ENCODE assay signal across 14 cellular contexts in genomic region chr5:125205604-125206221, GRCh38.
DNase-seq lines count a peak whose midpoint lies in the region; ATAC-seq, FAIRE-seq and TF ChIP-seq lines count a peak whose summit lies in the region.
"Had no signal": no experiment of that assay in that cellular context is flagged by ENCODE, and none has a peak within 500 bp of the region (broad histone marks: within the 10 kb centered on the region; RNA-seq: fewer than 3 reads in every experiment).

No MANE protein-coding gene starts in this region.

- DNase-seq in GM12891 (ENCODE audit: insufficient read length, low spot score) (no peak), MV-4-11 (lab: John Stamatoyannopoulos, UW) (peak; percentile 27), WTC11 (ENCODE audit: low spot score) (no peak), neuronal stem cell (ENCODE audit: low spot score) (no peak), medulla oblongata (ENCODE audit: extremely low spot score) (no peak)
- DNase-seq: HCEC 1CT, IMR-90, NCI-H1417, NCI-H187 treated with DMSO at 0.1 percent for 48 hours, NCI-H748 treated with DMSO at 0.1 percent for 48 hours had no signal

- no peak overlapping the region for H2AK5ac ChIP-seq in neuronal stem cell (ENCODE audit: low read depth, low read length)

- H3K27me3 Mint-ChIP-seq in WTC11 (ENCODE audit: low read depth), result no peaks in the 10 kb centered on the region

- H4K91ac ChIP-seq in neuronal stem cell (ENCODE audit: low read depth, low read length, poor library complexity), result no peak overlapping the region

- no peak overlapping the region for H4K8ac ChIP-seq in neuronal stem cell (ENCODE audit: low read depth, low read length)

- no peak overlapping the region for H3K27ac ChIP-seq in neuronal stem cell (replicated peaks; ENCODE audit: low read length)
- H3K27ac ChIP-seq: SK-N-MC had no signal

- no peak overlapping the region for H3K9ac ChIP-seq in neuronal stem cell (ENCODE audit: low read depth, low read length, poor library complexity)

- ATAC-seq in WTC11 (no peak), GM19035 (IDR thresholded peaks at IDR 0.05; ENCODE audit: unreplicated experiment) (no peak), GM21576 (IDR thresholded peaks at IDR 0.05; ENCODE audit: unreplicated experiment) (no peak)

- POLR2A ChIA-PET in WTC11 (lab: Charles Lee), result no interaction called here

- no peak overlapping the region for H3K23ac ChIP-seq in neuronal stem cell (ENCODE audit: low read depth, low read length, poor library complexity)

- peaks cover 41% of the 10 kb centered on the region for H3K4me1 Mint-ChIP-seq in WTC11

- no peaks in the 10 kb centered on the region for H3K36me3 ChIP-seq in neuronal stem cell (replicated peaks in 1 of 2; ENCODE audit: control insufficient read depth in 2 of 2, insufficient read depth in 2 of 2, low read length in 2 of 2)

- peaks cover 0 to 11% of the 10 kb centered on the region in 2 donors for H3K4me1 ChIP-seq in neuronal stem cell (ENCODE audit: control insufficient read depth in 2 of 2, insufficient read depth in 1 of 2, low read depth in 1 of 2, low read length in 2 of 2)

- CTCF ChIA-PET in WTC11 (lab: Charles Lee), result no interaction called here

- no peak overlapping the region for H2BK12ac ChIP-seq in neuronal stem cell (ENCODE audit: low read length)

- no peaks in the 10 kb centered on the region for H3K27me3 ChIP-seq in neuronal stem cell (ENCODE audit: control insufficient read depth in 3 of 3, insufficient read depth in 3 of 3, low read depth in 1 of 3, low read length in 3 of 3)

- H3K4me2 ChIP-seq in neuronal stem cell (ENCODE audit: insufficient read depth, low read length, poor library complexity, severe bottlenecking), result no peak overlapping the region

- H3K14ac ChIP-seq in neuronal stem cell (ENCODE audit: low read length), result no peak overlapping the region

- no peak overlapping the region for H3K18ac ChIP-seq in neuronal stem cell (ENCODE audit: low read length)

- WGBS in neuronal stem cell (ENCODE audit: extremely low coverage in 2 of 2, insufficient read length in 2 of 2, insufficient replicate concordance in 1 of 2), 2 donors, result no CpG with 5 or more reads among the region's 6 CpGs

- no peak overlapping the region for H2BK120ac ChIP-seq in neuronal stem cell (ENCODE audit: low read depth, low read length)

- no peak overlapping the region for H2BK5ac ChIP-seq in neuronal stem cell (ENCODE audit: low read length)

- no peak overlapping the region for H3K4me3 ChIP-seq in neuronal stem cell (ENCODE audit: low read length in 2 of 2)
- H3K4me3 ChIP-seq: SK-N-MC had no signal

- H3K27ac Mint-ChIP-seq in WTC11, result 0 out of 2 replicates have a peak overlapping the region, but pooled peaks have one; percentile 8
- H3K27ac Mint-ChIP-seq: CD14-positive monocyte had no signal

- H3K79me1 ChIP-seq in neuronal stem cell (ENCODE audit: low read depth, low read length), result no peaks in the 10 kb centered on the region

- peaks cover 0 to 3% of the 10 kb centered on the region in 2 donors for H3K9me3 ChIP-seq in neuronal stem cell (replicated peaks in 1 of 2; ENCODE audit: control insufficient read depth in 2 of 2, insufficient read depth in 1 of 2, low read depth in 1 of 2, low read length in 2 of 2)

- no peak overlapping the region for H2BK15ac ChIP-seq in neuronal stem cell (ENCODE audit: low read length)

- peak overlapping the region; percentile 44 for H2AFZ ChIP-seq in neuronal stem cell (ENCODE audit: low read length)

- no peak for TF ChIP-seq POLR2A in GM12891 (IDR thresholded peaks at IDR 0.05; ENCODE audit: low read depth, low read length)

- TF ChIP-seq CTCF in WTC11 (IDR thresholded peaks at IDR 0.05), result no peak

- peaks cover 9% of the 10 kb centered on the region for H3K36me3 Mint-ChIP-seq in WTC11
- H3K36me3 Mint-ChIP-seq: CD14-positive monocyte had no signal

- no peak for FAIRE-seq in GM12891 (lab: Jason Lieb, UNC)

- H3K9me3 Mint-ChIP-seq in WTC11, result peaks cover 19% of the 10 kb centered on the region

- H3K4ac ChIP-seq in neuronal stem cell (ENCODE audit: low read length), result no peak overlapping the region

- no peak overlapping the region for H3K4me3 Mint-ChIP-seq in WTC11
- H3K4me3 Mint-ChIP-seq: CD14-positive monocyte had no signal

TF ChIP-seq in GM12891, 5 proteins besides CTCF, POLR2A, EP300 and RAD21:
- TF ChIP-seq SPI1 (IDR thresholded peaks at IDR 0.05; ENCODE audit: low read depth, low read length) (0 out of 2 replicates have a peak, but pooled peaks have one; percentile 20), POU2F2 (IDR thresholded peaks at IDR 0.05; ENCODE audit: low read depth, low read length) (no peak)

TF ChIP-seq in WTC11, 78 proteins besides CTCF, POLR2A, EP300 and RAD21:
- TF ChIP-seq, protein P1, sequence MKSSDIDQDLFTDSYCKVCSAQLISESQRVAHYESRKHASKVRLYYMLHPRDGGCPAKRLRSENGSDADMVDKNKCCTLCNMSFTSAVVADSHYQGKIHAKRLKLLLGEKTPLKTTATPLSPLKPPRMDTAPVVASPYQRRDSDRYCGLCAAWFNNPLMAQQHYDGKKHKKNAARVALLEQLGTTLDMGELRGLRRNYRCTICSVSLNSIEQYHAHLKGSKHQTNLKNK (CRISPR knock-in tag; IDR thresholded peaks at IDR 0.05), result no peak
- no peak for TF ChIP-seq KAT7 (CRISPR knock-in tag; IDR thresholded peaks at IDR 0.05; ENCODE audit: borderline replicate concordance)
- no peak for TF ChIP-seq FOXK1 (CRISPR knock-in tag; IDR thresholded peaks at IDR 0.05)
- TF ChIP-seq, protein P2, sequence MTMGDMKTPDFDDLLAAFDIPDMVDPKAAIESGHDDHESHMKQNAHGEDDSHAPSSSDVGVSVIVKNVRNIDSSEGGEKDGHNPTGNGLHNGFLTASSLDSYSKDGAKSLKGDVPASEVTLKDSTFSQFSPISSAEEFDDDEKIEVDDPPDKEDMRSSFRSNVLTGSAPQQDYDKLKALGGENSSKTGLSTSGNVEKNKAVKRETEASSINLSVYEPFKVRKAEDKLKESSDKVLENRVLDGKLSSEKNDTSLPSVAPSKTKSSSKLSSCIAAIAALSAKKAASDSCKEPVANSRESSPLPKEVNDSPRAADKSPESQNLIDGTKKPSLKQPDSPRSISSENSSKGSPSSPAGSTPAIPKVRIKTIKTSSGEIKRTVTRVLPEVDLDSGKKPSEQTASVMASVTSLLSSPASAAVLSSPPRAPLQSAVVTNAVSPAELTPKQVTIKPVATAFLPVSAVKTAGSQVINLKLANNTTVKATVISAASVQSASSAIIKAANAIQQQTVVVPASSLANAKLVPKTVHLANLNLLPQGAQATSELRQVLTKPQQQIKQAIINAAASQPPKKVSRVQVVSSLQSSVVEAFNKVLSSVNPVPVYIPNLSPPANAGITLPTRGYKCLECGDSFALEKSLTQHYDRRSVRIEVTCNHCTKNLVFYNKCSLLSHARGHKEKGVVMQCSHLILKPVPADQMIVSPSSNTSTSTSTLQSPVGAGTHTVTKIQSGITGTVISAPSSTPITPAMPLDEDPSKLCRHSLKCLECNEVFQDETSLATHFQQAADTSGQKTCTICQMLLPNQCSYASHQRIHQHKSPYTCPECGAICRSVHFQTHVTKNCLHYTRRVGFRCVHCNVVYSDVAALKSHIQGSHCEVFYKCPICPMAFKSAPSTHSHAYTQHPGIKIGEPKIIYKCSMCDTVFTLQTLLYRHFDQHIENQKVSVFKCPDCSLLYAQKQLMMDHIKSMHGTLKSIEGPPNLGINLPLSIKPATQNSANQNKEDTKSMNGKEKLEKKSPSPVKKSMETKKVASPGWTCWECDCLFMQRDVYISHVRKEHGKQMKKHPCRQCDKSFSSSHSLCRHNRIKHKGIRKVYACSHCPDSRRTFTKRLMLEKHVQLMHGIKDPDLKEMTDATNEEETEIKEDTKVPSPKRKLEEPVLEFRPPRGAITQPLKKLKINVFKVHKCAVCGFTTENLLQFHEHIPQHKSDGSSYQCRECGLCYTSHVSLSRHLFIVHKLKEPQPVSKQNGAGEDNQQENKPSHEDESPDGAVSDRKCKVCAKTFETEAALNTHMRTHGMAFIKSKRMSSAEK (CRISPR knock-in tag; IDR thresholded peaks at IDR 0.05; ENCODE audit: borderline replicate concordance), result no peak
- TF ChIP-seq HMGXB4 (CRISPR knock-in tag; IDR thresholded peaks at IDR 0.05), result no peak
- no peak for TF ChIP-seq NFATC4 (CRISPR knock-in tag; IDR thresholded peaks at IDR 0.05)
- no peak for TF ChIP-seq ZNF263 (CRISPR knock-in tag; IDR thresholded peaks at IDR 0.05; ENCODE audit: low read depth)
- no peak for TF ChIP-seq ETV6 (CRISPR knock-in tag; IDR thresholded peaks at IDR 0.05)
- no peak for TF ChIP-seq ZNF317 (CRISPR knock-in tag; IDR thresholded peaks at IDR 0.05; ENCODE audit: borderline replicate concordance, low read depth)
- no peak for TF ChIP-seq HMGA2 (CRISPR knock-in tag; IDR thresholded peaks at IDR 0.05)
